Comparison of ENCODE assay signal across 8 cellular contexts in genomic region chr13:42040730-42041016, GRCh38. TPM values are rescaled to one million over a fixed set of nuclear protein-coding genes. Genes with fewer than 3 reads are reported as not detected.
A peak's percentile ranks its signal among the peaks of the same experiment; 100 is the strongest.
DNase-seq lines count a peak whose midpoint lies in the region; ATAC-seq and TF ChIP-seq lines count a peak whose summit lies in the region.

No MANE protein-coding gene starts in this region.

- H3K27me3 ChIP-seq in MG63 (no peaks in the 10 kb centered on the region), rectal smooth muscle tissue (ENCODE audit: control insufficient read depth, insufficient read depth, low read length) (no peaks in the 10 kb centered on the region)

- peak; percentile 27 for ATAC-seq in GM18502 (IDR thresholded peaks at IDR 0.05; ENCODE audit: poor library complexity, unreplicated experiment)

- peak overlapping the region; percentile 46 for H3K27ac ChIP-seq in rectal smooth muscle tissue (ENCODE audit: low read depth, low read length)

- H3K4me1 ChIP-seq in rectal smooth muscle tissue (ENCODE audit: control insufficient read depth, insufficient read depth, low read length) = no peaks in the 10 kb centered on the region

- no peak overlapping the region for H3K9ac ChIP-seq in rectal smooth muscle tissue (ENCODE audit: low read length)

- DNase-seq in MG63 (peak; percentile 62), epithelial cell of esophagus (ENCODE audit: low read depth) (no peak), NCI-H446 treated with DMSO at 0.1 percent for 48 hours (lab: John Stamatoyannopoulos, UW) (no peak), AG20443 (ENCODE audit: low spot score) (no peak), NCI-H1930 (lab: John Stamatoyannopoulos, UW) (no peak), NCI-H526 (lab: John Stamatoyannopoulos, UW) (no peak)

- H3K4me3 ChIP-seq in MG63 = peak overlapping the region; percentile 69
- peak overlapping the region; percentile 79 for H3K4me3 ChIP-seq in epithelial cell of esophagus (ENCODE audit: low read length)
- H3K4me3 ChIP-seq in rectal smooth muscle tissue (ENCODE audit: low read length) = peak overlapping the region; percentile 66

- H3K9me3 ChIP-seq in MG63 = peaks cover 16% of the 10 kb centered on the region

- no peaks in the 10 kb centered on the region for H3K36me3 ChIP-seq in MG63
- H3K36me3 ChIP-seq in rectal smooth muscle tissue (ENCODE audit: control insufficient read depth, insufficient read depth, low read length) = no peaks in the 10 kb centered on the region

- no peak for TF ChIP-seq CTCF in epithelial cell of esophagus (IDR thresholded peaks at IDR 0.05; ENCODE audit: insufficient read depth, low read depth, low read length, missing control alignments)

RNA-seq across cellular contexts. Expression of gene DGKH, which starts 7.8 kb away (rescaled TPM):
- total RNA-seq in MG63 (2014; rRNA removed; shearing (Covaris generic); ENCODE audit: low replicate concordance) = 1.4 and 3.7 TPM in 2 replicates
